Comparison of ENCODE assay signal across 13 cellular contexts in the genomic region with DNA sequence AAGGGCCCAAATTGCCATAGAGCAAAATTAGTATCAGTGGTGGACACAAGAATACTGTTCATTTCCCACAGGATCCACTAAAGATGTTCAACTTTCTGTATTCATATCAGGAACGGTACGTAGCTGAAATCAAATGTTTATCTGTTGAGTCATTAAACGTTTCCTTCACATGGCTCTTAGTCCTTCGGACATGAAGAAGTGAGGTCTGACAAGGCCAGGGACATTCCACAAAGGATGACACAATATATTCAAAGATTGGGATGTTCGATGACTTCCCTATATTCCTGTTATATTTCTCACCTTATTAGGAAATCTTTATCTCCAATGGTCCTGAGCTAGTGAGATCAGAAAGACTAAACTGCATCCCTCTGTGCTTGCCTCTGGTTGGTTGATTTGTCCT.
DNase-seq lines count a peak whose midpoint lies in the region; ATAC-seq, FAIRE-seq and TF ChIP-seq lines count a peak whose summit lies in the region.
"Had no signal": no experiment of that assay in that cellular context is flagged by ENCODE, and none has a peak within 500 bp of the region (broad histone marks: within the 10 kb centered on the region; RNA-seq: fewer than 3 reads in every experiment).

No MANE protein-coding gene starts in this region.

- peaks cover 69% of the 10 kb centered on the region for H3K36me3 Mint-ChIP-seq in T-cell
- peaks cover 51% of the 10 kb centered on the region for H3K36me3 Mint-ChIP-seq in endothelial cell (ENCODE audit: low read depth, unreplicated experiment)

- no peaks in the 10 kb centered on the region for H3K9me3 ChIP-seq in fibroblast of lung (ENCODE audit: control insufficient read depth, insufficient read depth, low read depth, low read length)
- no peaks in the 10 kb centered on the region for H3K9me3 ChIP-seq in skeletal muscle satellite cell (replicated peaks; ENCODE audit: low read length)

- DNase-seq in GM19239 (ENCODE audit: insufficient read length, low spot score) (no peak), T-cell (no peak), fibroblast of lung (ENCODE audit: low read depth in 2 of 2) (peak; percentile 77 to 93), endothelial cell (ENCODE audit: low spot score) (no peak)
- DNase-seq: activated CD4-positive, alpha-beta T cell treated with anti-CD3 and anti-CD28 coated beads for 1 hour; MV-4-11 had no signal

- H3K4me2 ChIP-seq in fibroblast of lung (ENCODE audit: extremely low read depth, insufficient read depth, low read length) (peak overlapping the region; percentile 4), skeletal muscle satellite cell (ENCODE audit: low read length) (no peak overlapping the region)

- ATAC-seq in T-cell (replicated peaks in 1 of 4) = no peak
- ATAC-seq in HG03460 (IDR thresholded peaks at IDR 0.05; ENCODE audit: unreplicated experiment) = no peak
- no peak for ATAC-seq in GM18867 (IDR thresholded peaks at IDR 0.05; ENCODE audit: unreplicated experiment)
- ATAC-seq in GM21825 (IDR thresholded peaks at IDR 0.05; ENCODE audit: unreplicated experiment) = no peak

- H3K4me1 ChIP-seq in fibroblast of lung (ENCODE audit: control insufficient read depth, extremely low read depth, insufficient read depth, low read length) (peaks cover 24% of the 10 kb centered on the region), skeletal muscle satellite cell (ENCODE audit: control insufficient read depth, insufficient read depth, low read length) (peaks cover 29% of the 10 kb centered on the region)
- H3K4me1 ChIP-seq: parathyroid adenoma had no signal

- H3K79me2 ChIP-seq in fibroblast of lung (ENCODE audit: control insufficient read depth, insufficient read depth, low read length) = peaks cover 14% of the 10 kb centered on the region
- H3K79me2 ChIP-seq: parathyroid adenoma had no signal

- H3K27ac Mint-ChIP-seq in T-cell = peak overlapping the region; percentile 71 to 74
- no peak overlapping the region for H3K27ac Mint-ChIP-seq in endothelial cell (ENCODE audit: unreplicated experiment)

- no peak overlapping the region for H3K9ac ChIP-seq in fibroblast of lung (ENCODE audit: insufficient read depth, low read length)
- H3K9ac ChIP-seq in skeletal muscle satellite cell (ENCODE audit: low read depth, low read length) = peak overlapping the region; percentile 26
- H3K9ac ChIP-seq: parathyroid adenoma had no signal

- no peaks in the 10 kb centered on the region for H3K27me3 Mint-ChIP-seq in T-cell
- H3K27me3 Mint-ChIP-seq in endothelial cell (ENCODE audit: unreplicated experiment) = peaks cover 21% of the 10 kb centered on the region

- H3K4me1 Mint-ChIP-seq in T-cell (peaks cover 78 to 91% (median 88%) of the 10 kb centered on the region in 3 donors), endothelial cell (ENCODE audit: unreplicated experiment) (peaks cover 12% of the 10 kb centered on the region)

- TF ChIP-seq CTCF in fibroblast of lung (conservative IDR thresholded peaks at IDR 0.05 in 1 of 2, IDR thresholded peaks at IDR 0.05 in 1 of 2; ENCODE audit: low read depth in 1 of 2, low read length in 2 of 2) = no peak
- no peak for TF ChIP-seq CTCF in endothelial cell (IDR thresholded peaks at IDR 0.05; ENCODE audit: unreplicated experiment)

- peaks cover 11% of the 10 kb centered on the region for H3K36me3 ChIP-seq in fibroblast of lung (ENCODE audit: control insufficient read depth, insufficient read depth, low read length)
- peaks cover 82% of the 10 kb centered on the region for H3K36me3 ChIP-seq in skeletal muscle satellite cell (ENCODE audit: insufficient read depth, low read length)
- H3K36me3 ChIP-seq: cardiac muscle cell had no signal

- H3K9me3 Mint-ChIP-seq in T-cell (no peaks in the 10 kb centered on the region), endothelial cell (ENCODE audit: unreplicated experiment) (no peaks in the 10 kb centered on the region)

- H3K27me3 ChIP-seq in fibroblast of lung (ENCODE audit: control insufficient read depth, insufficient read depth, low read length) (no peaks in the 10 kb centered on the region), skeletal muscle satellite cell (ENCODE audit: control insufficient read depth, insufficient read depth, low read length) (no peaks in the 10 kb centered on the region)

- CTCF ChIA-PET in T-cell (lab: Charles Lee) = interaction anchor here (0.6 to 1.6 kb wide), 8 partner anchors 33 to 172 kb away, joined by 3 to 4 read pairs (median 3); no protein-coding TSS in a partner anchor

- no peak overlapping the region for H2AFZ ChIP-seq in fibroblast of lung (ENCODE audit: low read length)
- H2AFZ ChIP-seq: parathyroid adenoma had no signal

- H4K20me1 ChIP-seq in fibroblast of lung (ENCODE audit: control insufficient read depth, extremely low read depth, insufficient read depth, low read length) = no peaks in the 10 kb centered on the region

- peak; percentile 39 for FAIRE-seq in GM19239 (lab: Jason Lieb, UNC)
- FAIRE-seq: GM12891 had no signal

- POLR2A ChIA-PET in T-cell (lab: Charles Lee) = interaction anchor here (0.6 to 1.5 kb wide), 8 partner anchors 13 to 370 kb away, joined by 3 to 8 read pairs (median 3); no protein-coding TSS in a partner anchor

- H3K4me3 Mint-ChIP-seq in T-cell (no peak overlapping the region), endothelial cell (ENCODE audit: unreplicated experiment) (no peak overlapping the region)

- peak overlapping the region; percentile 77 for H3K27ac ChIP-seq in fibroblast of lung (ENCODE audit: insufficient read depth, low read length)
- H3K27ac ChIP-seq: cardiac muscle cell, parathyroid adenoma had no signal

- no peak overlapping the region for H3K4me3 ChIP-seq in fibroblast of lung (replicated peaks in 1 of 4; ENCODE audit: control extremely low read depth in 1 of 4, insufficient read depth in 1 of 4, low read depth in 3 of 4, low read length in 4 of 4)
- no peak overlapping the region for H3K4me3 ChIP-seq in skeletal muscle satellite cell (ENCODE audit: low read length)
- H3K4me3 ChIP-seq: cardiac muscle cell had no signal

Comparison
In these comparisons a context has a peak if more than half of its experiments do, and no peak if none do; other contexts are left out.
1. DNase-seq: peak in fibroblast of lung (2 of 2); none in GM19239 (single experiment), T-cell (0 of 34) and endothelial cell (single experiment).